8 cellular contexts compared by ENCODE assay signal in genomic region chr5:122192883-122193496, GRCh38.
DNase-seq lines count a peak whose midpoint lies in the region; ATAC-seq and TF ChIP-seq lines count a peak whose summit lies in the region.

No MANE protein-coding gene starts in this region.

- ATAC-seq in HG02678 (IDR thresholded peaks at IDR 0.05; ENCODE audit: unreplicated experiment) (peak; percentile 84), T-cell (replicated peaks in 1 of 4) (no peak)

- H3K4me1 ChIP-seq in esophagus muscularis mucosa, result peaks cover 0 to 4% (median 0%) of the 10 kb centered on the region in 4 donors

- H3K27me3 Mint-ChIP-seq in T-cell, result peaks cover 6 to 27% of the 10 kb centered on the region in 2 donors

- no peak overlapping the region for H3K4me2 ChIP-seq in neural cell (ENCODE audit: low read length)

- TF ChIP-seq EP300 in esophagus muscularis mucosa (IDR thresholded peaks at IDR 0.05) (no peak), neural cell (conservative IDR thresholded peaks at IDR 0.05; ENCODE audit: poor library complexity, severe bottlenecking) (no peak)

- no peak overlapping the region for H3K4me3 Mint-ChIP-seq in T-cell

- no peak overlapping the region for H3K27ac Mint-ChIP-seq in T-cell

- TF ChIP-seq POLR2A in esophagus muscularis mucosa (IDR thresholded peaks at IDR 0.05; ENCODE audit: low read depth), result no peak

- no peaks in the 10 kb centered on the region for H3K9me3 Mint-ChIP-seq in T-cell

- H3F3A ChIP-seq in neural cell (ENCODE audit: insufficient read depth, low read length, poor library complexity, severe bottlenecking), result no peaks in the 10 kb centered on the region

- in situ Hi-C loops in GM13977 (cut with MboI; ENCODE audit: low pct_unique_long_range_greater_than_20kb, low sequenced_read_pairs, unreplicated experiment) (loop anchor here (10.0 kb wide), 1 partner anchor 222 kb away; no protein-coding TSS in a partner anchor), SK-MEL-5 (cut with HindIII; ENCODE audit: low pct_unique_long_range_greater_than_20kb, low sequenced_read_pairs) (no loop called here)

- H3K36me3 ChIP-seq in esophagus muscularis mucosa (no peaks in the 10 kb centered on the region), neural cell (ENCODE audit: insufficient read depth, low read length) (no peaks in the 10 kb centered on the region)

- CTCF ChIA-PET in T-cell (lab: Charles Lee), result no interaction called here

- no peaks in the 10 kb centered on the region for H3K36me3 Mint-ChIP-seq in T-cell

- no peak overlapping the region for H2AFZ ChIP-seq in neural cell (ENCODE audit: low read depth, low read length)

- intact Hi-C loops in esophagus muscularis mucosa (cut with DNase I), result no loop called here

- H3K27me3 ChIP-seq in esophagus muscularis mucosa, result no peaks in the 10 kb centered on the region
- no peaks in the 10 kb centered on the region for H3K27me3 ChIP-seq in neural cell (ENCODE audit: insufficient read depth, low read depth, low read length)

- no peaks in the 10 kb centered on the region for H4K20me1 ChIP-seq in neural cell (ENCODE audit: insufficient read depth)

- H3K9me3 ChIP-seq in esophagus muscularis mucosa (no peaks in the 10 kb centered on the region), neural cell (ENCODE audit: low read length) (no peaks in the 10 kb centered on the region)

- H3K4me1 Mint-ChIP-seq in T-cell, result no peaks in the 10 kb centered on the region

- no peak overlapping the region for H3K27ac ChIP-seq in esophagus muscularis mucosa (replicated peaks in 1 of 4)
- H3K27ac ChIP-seq in neural cell (ENCODE audit: low read length), result no peak overlapping the region

- DNase-seq in AG08395 (ENCODE audit: low spot score), result peak; percentile 69
- peak; percentile 34 for DNase-seq in GM13977 (ENCODE audit: low spot score)
- peak; percentile 80 for DNase-seq in NAMALWA (ENCODE audit: low spot score)
- DNase-seq in SK-MEL-5 (ENCODE audit: low read depth, low spot score), result peak; percentile 79
- no peak for DNase-seq in esophagus muscularis mucosa (ENCODE audit: extremely low spot score)
- no peak for DNase-seq in T-cell

- POLR2A ChIA-PET in T-cell (lab: Charles Lee), result no interaction called here

- H3K4me3 ChIP-seq in esophagus muscularis mucosa (no peak overlapping the region), neural cell (ENCODE audit: low read length) (no peak overlapping the region)

- TF ChIP-seq RAD21 in neural cell (conservative IDR thresholded peaks at IDR 0.05), result peak; percentile 77

- TF ChIP-seq CTCF in GM13977 (IDR thresholded peaks at IDR 0.05; ENCODE audit: extremely low read depth, insufficient read depth, missing control alignments) (peak; percentile 76), esophagus muscularis mucosa (IDR thresholded peaks at IDR 0.05) (peak; percentile 52 to 64 (median 62)), neural cell (IDR thresholded peaks at IDR 0.05; ENCODE audit: poor library complexity, severe bottlenecking) (peak; percentile 80)

- H3K9me2 ChIP-seq in neural cell (ENCODE audit: insufficient read depth, low read length), result no peaks in the 10 kb centered on the region

- no peak overlapping the region for H3K9ac ChIP-seq in neural cell (ENCODE audit: low read length)

- 17% methylated on average over 4 of the region's 4 CpGs for WGBS in esophagus muscularis mucosa

- H3K79me2 ChIP-seq in neural cell (replicated peaks; ENCODE audit: insufficient read depth, low read length), result no peaks in the 10 kb centered on the region

TF ChIP-seq in neural cell, 6 proteins besides CTCF, POLR2A, EP300 and RAD21:
- TF ChIP-seq SMC3 (conservative IDR thresholded peaks at IDR 0.05; ENCODE audit: poor library complexity), result peak; percentile 81
- no peak for TF ChIP-seq MXI1 (conservative IDR thresholded peaks at IDR 0.05; ENCODE audit: poor library complexity, severe bottlenecking)
- TF ChIP-seq TAF1 (IDR thresholded peaks at IDR 0.05; ENCODE audit: low read depth), result no peak

Comparison
In these comparisons a context has a peak if more than half of its experiments do, and no peak if none do; other contexts are left out.
1. DNase-seq: peak in AG08395 (single experiment), GM13977 (single experiment), NAMALWA (single experiment) and SK-MEL-5 (single experiment); none in esophagus muscularis mucosa (single experiment) and T-cell (0 of 34).
2. Peak in every context shown above with its lines, with median percentiles within 50 percentile points of each other: CTCF ChIP-seq.